14 cellular contexts compared by ENCODE assay signal in genomic region chr1:155022927-155023236, GRCh38. TPM values are rescaled to one million over a fixed set of nuclear protein-coding genes. Genes with fewer than 3 reads are reported as not detected.
DNase-seq lines count a peak whose midpoint lies in the region; ATAC-seq and TF ChIP-seq lines count a peak whose summit lies in the region.
"Had no signal": no experiment of that assay in that cellular context is flagged by ENCODE, and none has a peak within 500 bp of the region (broad histone marks: within the 10 kb centered on the region; RNA-seq: fewer than 3 reads in every experiment).

No MANE protein-coding gene starts in this region.

- TF ChIP-seq CTCF in lower lobe of right lung (IDR thresholded peaks at IDR 0.05) (no peak), prostate gland (IDR thresholded peaks at IDR 0.05) (no peak)

- WGBS in prostate gland: 48% methylated on average over 4 of the region's 4 CpGs

- H3K27ac ChIP-seq in lower lobe of right lung (no peak overlapping the region), caudate nucleus (ENCODE audit: low read depth, low read length) (no peak overlapping the region), prostate gland (no peak overlapping the region)
- H3K27ac ChIP-seq: sigmoid colon had no signal

- peak; percentile 31 to 46 for ATAC-seq in lower lobe of right lung
- ATAC-seq: GM12878 had no signal

- H3K4me1 ChIP-seq in lower lobe of right lung (peaks cover 16% of the 10 kb centered on the region), prostate gland (replicated peaks) (peaks cover 3% of the 10 kb centered on the region)

- TF ChIP-seq POLR2A in prostate gland (IDR thresholded peaks at IDR 0.05): no peak

- H3K27me3 ChIP-seq in lower lobe of right lung (ENCODE audit: low read depth) (no peaks in the 10 kb centered on the region), prostate gland (replicated peaks; ENCODE audit: insufficient read depth) (no peaks in the 10 kb centered on the region)
- H3K27me3 ChIP-seq: sigmoid colon had no signal

- no peak overlapping the region for H3K4me3 ChIP-seq in lower lobe of right lung
- no peak overlapping the region for H3K4me3 ChIP-seq in prostate gland
- H3K4me3 ChIP-seq: GM12878, sigmoid colon had no signal

- intact Hi-C loops in lower lobe of right lung (cut with DNase I): no loop called here
- intact Hi-C loops in prostate gland (cut with DNase I): no loop called here

- DNase-seq in NCI-H1105 treated with DMSO at 0.1 percent for 48 hours (lab: John Stamatoyannopoulos, UW): peak; percentile 12
- no peak for DNase-seq in NCI-H1105 (lab: John Stamatoyannopoulos, UW)
- peak; percentile 55 for DNase-seq in HT-29 (ENCODE audit: low spot score)
- DNase-seq in RPMI8226: peak; percentile 88
- no peak for DNase-seq in lower lobe of right lung
- no peak for DNase-seq in amygdala (lab: John Stamatoyannopoulos, UW)
- DNase-seq in caudate nucleus (lab: John Stamatoyannopoulos, UW): no peak
- no peak for DNase-seq in prostate gland (ENCODE audit: low spot score)
- DNase-seq: DND-41, H7, sigmoid colon had no signal

- H3K36me3 ChIP-seq in lower lobe of right lung: no peaks in the 10 kb centered on the region
- H3K36me3 ChIP-seq in prostate gland: no peaks in the 10 kb centered on the region
- H3K36me3 ChIP-seq: sigmoid colon had no signal

- no peaks in the 10 kb centered on the region for H3K9me3 ChIP-seq in lower lobe of right lung
- H3K9me3 ChIP-seq in prostate gland: no peaks in the 10 kb centered on the region
- H3K9me3 ChIP-seq: sigmoid colon had no signal

RNA-seq across cellular contexts. Expression of gene DCST2, which starts 10.7 kb away (rescaled TPM):
- total RNA-seq in HT-29 (2014; rRNA removed; shearing (Covaris generic)): 0.70 and 3.3 TPM in 2 replicates
- 1.4 TPM for total RNA-seq in lower lobe of right lung
- 1 to 10 TPM; 2.3 to 5.3 TPM for total RNA-seq in prostate gland
- total RNA-seq: temporal lobe had no signal

RNA-seq across cellular contexts. Expression of gene DCST1, which starts 10.7 kb away (rescaled TPM):
- total RNA-seq in HT-29 (2014; rRNA removed; shearing (Covaris generic)): 0.05 TPM in 1 of 2 replicates, not detected in the other
- not detected for total RNA-seq in lower lobe of right lung
- under 1 TPM in 1 of 2 donors, not detected in 1; 0.51 TPM for total RNA-seq in prostate gland
- total RNA-seq: A172, GM12878, H7 had no signal

RNA-seq across cellular contexts. Expression of gene ZBTB7B, which starts 20.3 kb away (rescaled TPM):
- total RNA-seq in HT-29 (2014; rRNA removed; shearing (Covaris generic)): 81.9 and 83.4 TPM in 2 replicates
- total RNA-seq in lower lobe of right lung (72.0 TPM), prostate gland (100 to 1,000 TPM in 1 of 2 donors, 10 to 100 TPM in 1; 60.0 to 103 TPM)

RNA-seq across cellular contexts. Expression of gene ADAM15, which starts 28.2 kb away (rescaled TPM):
- 177 and 185 TPM in 2 replicates for total RNA-seq in HT-29 (2014; rRNA removed; shearing (Covaris generic))
- total RNA-seq in lower lobe of right lung: 121 TPM
- total RNA-seq in prostate gland: 100 to 1,000 TPM in 1 of 2 donors, 10 to 100 TPM in 1; 72.5 to 138 TPM

RNA-seq across cellular contexts. Expression of gene LENEP, which starts 29.5 kb away (rescaled TPM):
- 0.16 and 0.18 TPM in 2 replicates for total RNA-seq in HT-29 (2014; rRNA removed; shearing (Covaris generic))
- total RNA-seq in lower lobe of right lung (not detected), prostate gland (not detected)
- total RNA-seq: A172, sigmoid colon, temporal lobe had no signal

Comparison
In these comparisons a context has a peak if more than half of its experiments do, and no peak if none do; other contexts are left out.
1. DNase-seq: peak in NCI-H1105 treated with DMSO at 0.1 percent for 48 hours (single experiment), HT-29 (single experiment) and RPMI8226 (single experiment); none in NCI-H1105 (single experiment), lower lobe of right lung (single experiment), amygdala (0 of 56), caudate nucleus (0 of 61) and prostate gland (single experiment).